In the genomic region with DNA sequence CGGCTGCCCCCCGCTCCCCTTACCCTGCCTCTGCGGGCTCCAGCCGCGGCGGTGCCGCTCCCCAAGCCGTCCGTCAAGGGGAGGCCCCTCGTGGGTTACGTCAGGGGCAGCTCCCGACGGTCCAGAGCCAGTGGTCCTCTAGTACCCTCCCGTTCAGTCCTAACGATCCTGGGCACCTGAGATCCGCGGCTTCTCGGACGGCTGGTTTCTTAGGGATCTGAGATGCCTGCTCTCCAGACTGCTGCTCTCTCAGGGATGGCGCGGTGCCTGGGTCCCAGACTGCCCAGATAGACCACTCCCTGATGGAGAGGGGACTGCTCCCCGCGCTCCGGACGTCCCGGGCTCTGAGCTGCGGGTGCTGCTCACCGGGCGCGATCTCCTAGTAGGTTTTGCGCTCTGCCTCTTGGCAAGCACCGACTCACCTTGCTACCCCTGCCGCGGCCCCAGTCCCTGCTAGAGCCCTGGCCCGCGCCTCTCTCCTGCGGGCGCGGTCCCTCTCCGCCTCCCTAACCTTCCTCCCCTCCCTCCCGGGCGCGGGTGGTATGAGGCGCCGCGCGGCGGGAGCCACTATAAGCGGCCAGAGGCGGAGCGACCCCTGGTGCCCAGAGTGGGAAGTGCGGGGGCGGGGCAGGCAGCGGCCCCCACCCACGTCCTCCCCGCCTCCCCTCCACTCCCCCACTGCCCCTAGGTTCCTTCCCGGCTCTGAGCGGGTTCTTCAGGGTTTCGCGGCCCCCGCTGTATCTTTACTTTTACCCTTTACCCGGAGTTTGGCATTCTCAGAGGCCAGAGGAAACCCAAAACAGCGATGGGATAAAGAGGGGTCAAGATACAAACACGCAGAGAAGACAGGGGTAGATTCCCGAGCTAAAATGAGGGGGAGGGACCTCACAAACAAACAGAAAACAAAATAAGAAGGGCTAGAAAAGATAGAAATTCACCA, we compare ENCODE assay signal across 7 cellular contexts. TPM values are rescaled to one million over a fixed set of nuclear protein-coding genes. Genes with fewer than 3 reads are reported as not detected.
DNase-seq lines count a peak whose midpoint lies in the region; ATAC-seq and TF ChIP-seq lines count a peak whose summit lies in the region.

Gene C1QL4, minus strand, starts transcription at position 544 of the 940 bp plus-strand sequence. CDS start 711 bp downstream, outside the sequence.

- ATAC-seq in HG03520 (IDR thresholded peaks at IDR 0.05; ENCODE audit: unreplicated experiment): peak; percentile 73

- TF ChIP-seq CTCF in GM13976 (IDR thresholded peaks at IDR 0.05; ENCODE audit: borderline replicate concordance, control extremely low read depth, extremely low read depth, insufficient read depth, missing control alignments): peak; percentile 89

- H3K4me1 ChIP-seq in NT2/D1 (ENCODE audit: insufficient read depth, insufficient read length): peaks cover 34% of the 10 kb centered on the region

- H3K9ac ChIP-seq in NT2/D1 (ENCODE audit: insufficient read length, low read depth): peak within 1 kb of the TSS; percentile 79

- in situ Hi-C loops in GM13976 (cut with MboI; ENCODE audit: low sequenced_read_pairs, unreplicated experiment): loop anchor here (5.0 kb wide), 1 partner anchor 50 kb away; no protein-coding TSS in a partner anchor

- peaks cover 57% of the 10 kb centered on the region for H3K27me3 ChIP-seq in NT2/D1 (ENCODE audit: insufficient read depth, insufficient read length)

- H3K4me3 ChIP-seq in NT2/D1 (ENCODE audit: insufficient read length, low read depth): peak within 1 kb of the TSS; percentile 60

- H3K9me3 ChIP-seq in NT2/D1 (ENCODE audit: insufficient read depth, low read length): no peaks in the 10 kb centered on the region; the same call in 1 of the 2 replicates

- DNase-seq in GM13976 (ENCODE audit: low spot score) (peak; percentile 91), NT2/D1 (ENCODE audit: low read depth, low spot score) (no peak), epidermal melanocyte (ENCODE audit: insufficient read length, low spot score) (peak; percentile 87), mucosa of gallbladder (ENCODE audit: low spot score) (peak; percentile 82)
- DNase-seq in activated CD8-positive, alpha-beta memory T cell treated with anti-CD3 and anti-CD28 coated beads, Interleukin-2, amount 50 U/mL, for 4 hours: peak; percentile 91
- peak; percentile 80 to 86 for DNase-seq in stimulated activated CD8-positive, alpha-beta memory T cell treated with anti-CD3 and anti-CD28 coated beads, Interleukin-4, amount 100 ng/mL, for 1 hour (ENCODE audit: low read depth in 2 of 2, low spot score in 1 of 2)

- H3K36me3 ChIP-seq in NT2/D1 (ENCODE audit: insufficient read depth, insufficient read length, low read length): peaks cover 5% of the 10 kb centered on the region

RNA-seq across cellular contexts. Expression of gene C1QL4, which starts in this region (rescaled TPM):
- 0.12 TPM for total RNA-seq in mucosa of gallbladder

Comparison
In these comparisons a context has a peak if more than half of its experiments do, and no peak if none do; other contexts are left out.
1. Peak in DNase-seq in mucosa of gallbladder; RNA of the gene not detected or under 1 TPM.